In genomic region chr19:34806976-34807860, GRCh38 we compare ENCODE assay signal across 18 cellular contexts. TPM values are rescaled to one million over a fixed set of nuclear protein-coding genes. Genes with fewer than 3 reads are reported as not detected.
DNase-seq lines count a peak whose midpoint lies in the region; ATAC-seq lines count a peak whose summit lies in the region.
"Had no signal": no experiment of that assay in that cellular context is flagged by ENCODE, and none has a peak within 500 bp of the region (broad histone marks: within the 10 kb centered on the region; RNA-seq: fewer than 3 reads in every experiment).

No MANE protein-coding gene starts in this region.

- no peaks in the 10 kb centered on the region for H3K4me1 ChIP-seq in SJCRH30

- DNase-seq in ELR (ENCODE audit: low read depth) = peak; percentile 52
- peak; percentile 31 for DNase-seq in HS-27A (ENCODE audit: low read depth)
- peak in 1 of 2 experiments; percentile 9 for DNase-seq in SJCRH30
- peak; percentile 47 for DNase-seq in iris pigment epithelial cell (ENCODE audit: low read depth)
- DNase-seq in stimulated activated CD4-positive, alpha-beta T cell treated with anti-CD3 and anti-CD28 coated beads, Interleukin-4, amount 100 ng/mL, for 4 hours = no peak
- DNase-seq in activated naive CD8-positive, alpha-beta T cell treated with anti-CD3 and anti-CD28 coated beads for 36 hours = no peak
- no peak for DNase-seq in amygdala (lab: John Stamatoyannopoulos, UW)
- DNase-seq: Calu3; CD8-positive, alpha-beta T cell; NCI-H1105 treated with DMSO at 0.1 percent for 48 hours; NCI-H1694 treated with DMSO at 0.1 percent for 48 hours; NCI-H226; NCI-H524 treated with DMSO at 0.1 percent for 48 hours had no signal

- H3K27me3 Mint-ChIP-seq in activated naive CD8-positive, alpha-beta T cell treated with anti-CD3 and anti-CD28 coated beads for 36 hours = no peaks in the 10 kb centered on the region

- peaks cover 3% of the 10 kb centered on the region for H3K36me3 Mint-ChIP-seq in activated naive CD8-positive, alpha-beta T cell treated with anti-CD3 and anti-CD28 coated beads for 36 hours

- H3K9me3 Mint-ChIP-seq in activated naive CD8-positive, alpha-beta T cell treated with anti-CD3 and anti-CD28 coated beads for 36 hours = peaks cover 17% of the 10 kb centered on the region

- H3K4me3 Mint-ChIP-seq in activated naive CD8-positive, alpha-beta T cell treated with anti-CD3 and anti-CD28 coated beads for 36 hours = no peak overlapping the region
- H3K4me3 Mint-ChIP-seq: CD8-positive, alpha-beta T cell had no signal

- no peaks in the 10 kb centered on the region for H3K36me3 ChIP-seq in SJCRH30

- no peak overlapping the region for H3K27ac Mint-ChIP-seq in activated naive CD8-positive, alpha-beta T cell treated with anti-CD3 and anti-CD28 coated beads for 36 hours
- H3K27ac Mint-ChIP-seq: CD8-positive, alpha-beta T cell had no signal

- peak overlapping the region; percentile 18 for H3K4me3 ChIP-seq in SJCRH30
- H3K4me3 ChIP-seq: BLaER1 treated with 17β-estradiol and CSF1 and Interleukin-3, amounts not matched to agents 10 nM and 100 nM; SK-N-MC had no signal

- no peak for ATAC-seq in GM19328 (IDR thresholded peaks at IDR 0.05; ENCODE audit: unreplicated experiment)
- ATAC-seq: CD8-positive, alpha-beta T cell; Panc1; Right ventricle myocardium inferior had no signal

- 0 out of 2 replicates have a peak, but pooled peaks cover 3% of the 10 kb centered on the region for H3K9me3 ChIP-seq in SJCRH30 (replicated peaks)

- H3K27me3 ChIP-seq in SJCRH30 = no peaks in the 10 kb centered on the region
- H3K27me3 ChIP-seq: BLaER1 treated with 17β-estradiol and CSF1 and Interleukin-3, amounts not matched to agents 10 nM and 100 nM had no signal

- H3K4me1 Mint-ChIP-seq in activated naive CD8-positive, alpha-beta T cell treated with anti-CD3 and anti-CD28 coated beads for 36 hours = no peaks in the 10 kb centered on the region

- H3K27ac ChIP-seq in SJCRH30 = no peak overlapping the region
- H3K27ac ChIP-seq: BLaER1 treated with 17β-estradiol and CSF1 and Interleukin-3, amounts not matched to agents 10 nM and 100 nM; SK-N-MC had no signal

RNA-seq across cellular contexts. Expression of gene ZNF599, which starts 34.2 kb away (rescaled TPM):
- 8.5 and 9.0 TPM in 2 replicates for total RNA-seq in SJCRH30 (2014; rRNA removed; shearing (Covaris generic))
- 1 to 10 TPM; 3.9 TPM for total RNA-seq in activated naive CD8-positive, alpha-beta T cell treated with anti-CD3 and anti-CD28 coated beads for 36 hours

Comparison
In these comparisons a context has a peak if more than half of its experiments do, and no peak if none do; other contexts are left out.
1. DNase-seq: peak in ELR (single experiment), HS-27A (single experiment) and iris pigment epithelial cell (single experiment); none in stimulated activated CD4-positive, alpha-beta T cell treated with anti-CD3 and anti-CD28 coated beads, Interleukin-4, amount 100 ng/mL, for 4 hours (0 of 2), activated naive CD8-positive, alpha-beta T cell treated with anti-CD3 and anti-CD28 coated beads for 36 hours (single experiment) and amygdala (0 of 56).